1 cellular context compared by ENCODE assay signal in the genomic region with DNA sequence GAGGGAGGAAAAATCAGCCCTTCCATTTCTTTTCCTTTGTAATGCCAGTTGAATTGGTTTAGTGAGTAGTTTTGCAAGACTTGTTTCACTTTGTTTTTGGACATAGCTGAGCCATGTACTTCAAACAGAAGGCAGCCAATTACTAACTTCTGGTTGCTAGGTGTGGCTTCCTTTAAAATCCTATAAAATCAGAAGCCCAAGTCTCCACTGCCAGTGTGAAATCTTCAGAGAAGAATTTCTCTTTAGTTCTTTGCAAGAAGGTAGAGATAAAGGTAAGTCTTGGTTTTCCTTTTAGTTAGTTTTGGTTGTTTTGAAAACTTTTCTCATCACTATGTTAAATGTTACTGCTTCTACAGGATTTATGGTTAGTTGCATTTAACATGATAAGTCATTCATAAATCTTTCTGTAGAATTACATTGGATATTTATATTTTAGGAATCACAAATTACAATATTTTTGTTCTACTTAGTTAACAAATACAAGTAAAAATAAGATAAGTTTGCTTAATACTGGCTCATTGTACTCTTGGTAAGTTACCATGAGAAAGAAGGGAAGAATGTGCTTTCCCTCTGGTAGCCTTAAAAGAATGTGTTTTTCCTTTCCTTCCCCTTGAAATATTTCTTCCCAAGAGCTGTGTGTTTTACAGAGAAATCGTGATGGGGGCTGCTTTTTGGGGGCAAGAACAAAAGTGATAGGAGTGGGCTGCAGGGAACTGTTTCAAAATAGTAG.
A peak's percentile ranks its signal among the peaks of the same experiment; 100 is the strongest.
TF ChIP-seq lines count a peak whose summit lies in the region.

ANXA1 (plus strand) TSS at position 213 of the 730 bp plus-strand sequence. CDS start 6,671 bp downstream, outside the sequence.

TF ChIP-seq in endothelial cell of umbilical vein, 7 proteins besides CTCF, POLR2A, EP300 and RAD21 (continued from another document):
- peak; percentile 2 for TF ChIP-seq FOS (IDR thresholded peaks at IDR 0.05; ENCODE audit: borderline replicate concordance, insufficient read depth, low read length)
